Comparison of ENCODE assay signal across 1 cellular context in genomic region chrX:130268500-130269170, GRCh38.
TF ChIP-seq lines count a peak whose summit lies in the region.

Gene ZNF280C, minus strand, starts transcription at chrX:130268899. Its CDS starts 8,450 bp downstream, at chrX:130260449.

TF ChIP-seq in GM23338, 12 proteins besides CTCF, POLR2A, EP300 and RAD21 (continued from another document):
- TF ChIP-seq CREB1 (CRISPR knock-in tag; IDR thresholded peaks at IDR 0.05; ENCODE audit: low read depth) (no peak), STAT1 (IDR thresholded peaks at IDR 0.05; ENCODE audit: unreplicated experiment) (no peak)
